Comparison of ENCODE assay signal across 8 cellular contexts in genomic region chr9:128771745-128772519, GRCh38. TPM values are rescaled to one million over a fixed set of nuclear protein-coding genes. Genes with fewer than 3 reads are reported as not detected.
DNase-seq lines count a peak whose midpoint lies in the region; TF ChIP-seq lines count a peak whose summit lies in the region.

Gene ZER1, minus strand, starts transcription at chr9:128771927. Its CDS starts 16,362 bp downstream, at chr9:128755565.

- H3K9me3 ChIP-seq in MG63 (peaks cover 7% of the 10 kb centered on the region), neural progenitor cell (ENCODE audit: low read depth) (no peaks in the 10 kb centered on the region), stomach smooth muscle (ENCODE audit: control insufficient read depth in 2 of 2, low read length in 2 of 2) (no peaks in the 10 kb centered on the region)

- peaks cover 17% of the 10 kb centered on the region for H3K4me1 Mint-ChIP-seq in neural progenitor cell

- H3F3A ChIP-seq in neural progenitor cell (ENCODE audit: low read depth): peaks cover 24% of the 10 kb centered on the region

- DNase-seq in EH (ENCODE audit: low read depth) (peak; percentile 88), H7 (peak; percentile 99), MG63 (peak; percentile 93), SIG-M5 (lab: John Stamatoyannopoulos, UW) (peak; percentile 13), activated gamma-delta T cell (lab: John Stamatoyannopoulos, UW) (peak; percentile 92), foreskin fibroblast (peak; percentile 87 to 97), neural progenitor cell (ENCODE audit: low spot score) (peak; percentile 97)

- no peaks in the 10 kb centered on the region for H3K36me3 ChIP-seq in H7 (replicated peaks; ENCODE audit: control insufficient read depth, insufficient read depth, low read length)
- H3K36me3 ChIP-seq in MG63: no peaks in the 10 kb centered on the region
- H3K36me3 ChIP-seq in neural progenitor cell: no peaks in the 10 kb centered on the region
- peaks cover 0 to 7% of the 10 kb centered on the region in 2 donors for H3K36me3 ChIP-seq in stomach smooth muscle (ENCODE audit: control insufficient read depth in 2 of 2, insufficient read depth in 2 of 2, low read length in 2 of 2)

- peak within 1 kb of the TSS; percentile 84 for H3K9ac ChIP-seq in neural progenitor cell
- peak within 1 kb of the TSS; percentile 96 for H3K9ac ChIP-seq in stomach smooth muscle (ENCODE audit: low read length in 2 of 2)

- H3K9me3 Mint-ChIP-seq in neural progenitor cell: peaks cover 6% of the 10 kb centered on the region

- H3K4me2 ChIP-seq in neural progenitor cell: peak within 1 kb of the TSS; percentile 95

- peak within 1 kb of the TSS; percentile 77 for H3K4me3 ChIP-seq in H7 (ENCODE audit: insufficient read depth, low read depth, low read length)
- peak within 1 kb of the TSS; percentile 72 for H3K4me3 ChIP-seq in MG63
- H3K4me3 ChIP-seq in foreskin fibroblast (ENCODE audit: low read depth in 1 of 2, low read length in 2 of 2): peak within 1 kb of the TSS; percentile 93 to 94
- peak within 1 kb of the TSS; percentile 95 for H3K4me3 ChIP-seq in neural progenitor cell
- H3K4me3 ChIP-seq in stomach smooth muscle (ENCODE audit: low read length in 2 of 2): peak within 1 kb of the TSS; percentile 98 to 99

- H3K27me3 Mint-ChIP-seq in neural progenitor cell (ENCODE audit: insufficient read depth, low read depth): peaks cover 11% of the 10 kb centered on the region

- peak within 1 kb of the TSS; percentile 95 for H3K27ac Mint-ChIP-seq in neural progenitor cell

- no peaks in the 10 kb centered on the region for H3K27me3 ChIP-seq in H7 (ENCODE audit: control insufficient read depth, insufficient read depth, low read length)
- H3K27me3 ChIP-seq in MG63: no peaks in the 10 kb centered on the region
- H3K27me3 ChIP-seq in neural progenitor cell: no peaks in the 10 kb centered on the region
- no peaks in the 10 kb centered on the region for H3K27me3 ChIP-seq in stomach smooth muscle (ENCODE audit: control insufficient read depth in 1 of 2, insufficient read depth in 2 of 2, low read length in 2 of 2)

- TF ChIP-seq CTCF in foreskin fibroblast (IDR thresholded peaks at IDR 0.05; ENCODE audit: low read depth, low read length) (no peak), neural progenitor cell (IDR thresholded peaks at IDR 0.05) (no peak)

- H3K79me2 ChIP-seq in neural progenitor cell (ENCODE audit: low read depth): peaks cover 24% of the 10 kb centered on the region

- H3K4me3 Mint-ChIP-seq in neural progenitor cell: peak within 1 kb of the TSS; percentile 97

- H2AFZ ChIP-seq in neural progenitor cell (replicated peaks): peak within 1 kb of the TSS; percentile 91

- H3K27ac ChIP-seq in neural progenitor cell (peak within 1 kb of the TSS; percentile 72), stomach smooth muscle (ENCODE audit: low read length) (peak within 1 kb of the TSS; percentile 88)

- H3K36me3 Mint-ChIP-seq in neural progenitor cell: no peaks in the 10 kb centered on the region

- H3K4me1 ChIP-seq in neural progenitor cell: no peaks in the 10 kb centered on the region
- peaks cover 21% of the 10 kb centered on the region for H3K4me1 ChIP-seq in stomach smooth muscle (ENCODE audit: control insufficient read depth, insufficient read depth, low read length)

- peaks cover 10% of the 10 kb centered on the region for H4K20me1 ChIP-seq in neural progenitor cell (ENCODE audit: low read depth)

RNA-seq across cellular contexts. Expression of gene ZER1, which starts in this region (rescaled TPM):
- 19.6 and 31.1 TPM in 2 replicates for total RNA-seq in H7 (2014; rRNA removed; shearing (Covaris generic))
- total RNA-seq in MG63 (2014; rRNA removed; shearing (Covaris generic); ENCODE audit: low replicate concordance): 10.2 and 28.2 TPM in 2 replicates
- total RNA-seq in neural progenitor cell (ENCODE audit: low replicate concordance): 14.7 and 28.2 TPM in 2 replicates

Comparison
In these comparisons a context has a peak if more than half of its experiments do, and no peak if none do; other contexts are left out.
1. Peak in every context shown above with its lines: DNase-seq, H3K4me3 ChIP-seq and H3K27ac ChIP-seq.
2. DNase-seq: peak in every context shown above with its lines; median percentile 99 in H7; 97 in neural progenitor cell; 93 in MG63; 92 in activated gamma-delta T cell; 92 in foreskin fibroblast; 88 in EH; 13 in SIG-M5.